11 cellular contexts compared by ENCODE assay signal in genomic region chr10:96614515-96614914, GRCh38. TPM values are rescaled to one million over a fixed set of nuclear protein-coding genes. Genes with fewer than 3 reads are reported as not detected.
DNase-seq lines count a peak whose midpoint lies in the region; TF ChIP-seq lines count a peak whose summit lies in the region.
"Had no signal": no experiment of that assay in that cellular context is flagged by ENCODE, and none has a peak within 500 bp of the region (broad histone marks: within the 10 kb centered on the region; RNA-seq: fewer than 3 reads in every experiment).

No MANE protein-coding gene starts in this region.

- no peaks in the 10 kb centered on the region for H3K36me3 Mint-ChIP-seq in mesothelial cell of epicardium

- no peak for TF ChIP-seq EP300 in sigmoid colon (IDR thresholded peaks at IDR 0.05)

- TF ChIP-seq POLR2A in prostate gland (IDR thresholded peaks at IDR 0.05) (no peak), sigmoid colon (IDR thresholded peaks at IDR 0.05) (no peak)

- no peak overlapping the region for H3K4me3 Mint-ChIP-seq in mesothelial cell of epicardium

- H3K27ac Mint-ChIP-seq in mesothelial cell of epicardium = no peak overlapping the region

- TF ChIP-seq CTCF in choroid plexus epithelial cell (conservative IDR thresholded peaks at IDR 0.05; ENCODE audit: low read depth, low read length) (no peak), mesothelial cell of epicardium (IDR thresholded peaks at IDR 0.05; ENCODE audit: unreplicated experiment) (no peak), prostate gland (IDR thresholded peaks at IDR 0.05) (no peak), sigmoid colon (IDR thresholded peaks at IDR 0.05) (no peak)

- H3K27me3 ChIP-seq in prostate gland (replicated peaks; ENCODE audit: insufficient read depth) (no peaks in the 10 kb centered on the region), sigmoid colon (no peaks in the 10 kb centered on the region)
- H3K27me3 ChIP-seq: BLaER1 had no signal

- H3K36me3 ChIP-seq in prostate gland = no peaks in the 10 kb centered on the region
- no peaks in the 10 kb centered on the region for H3K36me3 ChIP-seq in sigmoid colon

- H3K4me3 ChIP-seq in choroid plexus epithelial cell (ENCODE audit: low read depth, low read length) = no peak overlapping the region
- no peak overlapping the region for H3K4me3 ChIP-seq in prostate gland
- no peak overlapping the region for H3K4me3 ChIP-seq in sigmoid colon
- H3K4me3 ChIP-seq: BLaER1, SK-N-MC had no signal

- H3K27me3 Mint-ChIP-seq in mesothelial cell of epicardium (ENCODE audit: low read depth) = no peaks in the 10 kb centered on the region

- no peak overlapping the region for H3K27ac ChIP-seq in prostate gland
- H3K27ac ChIP-seq in sigmoid colon = no peak overlapping the region
- H3K27ac ChIP-seq: BLaER1, SK-N-MC had no signal

- DNase-seq in NCI-H146 (lab: John Stamatoyannopoulos, UW) = peak; percentile 47
- no peak for DNase-seq in NCI-H146 treated with DMSO at 0.1 percent for 48 hours (lab: John Stamatoyannopoulos, UW; ENCODE audit: unreplicated experiment)
- peak; percentile 67 for DNase-seq in NCI-H2171 treated with DMSO at 0.1 percent for 48 hours (lab: John Stamatoyannopoulos, UW)
- peak; percentile 68 for DNase-seq in choroid plexus epithelial cell (ENCODE audit: low read depth)
- peak; percentile 86 for DNase-seq in renal cortical epithelial cell (ENCODE audit: low read depth)
- no peak for DNase-seq in mesothelial cell of epicardium (ENCODE audit: low spot score in 2 of 2, unreplicated experiment in 2 of 2)
- no peak for DNase-seq in prostate gland (ENCODE audit: low spot score)
- DNase-seq in sigmoid colon = no peak
- DNase-seq: activated naive CD4-positive, alpha-beta T cell treated with Interleukin-2 at 50 U/mL for 16 hours had no signal

- whole genome bisulfite sequencing in prostate gland = 82% methylated on average over 2 of the region's 2 CpGs
- 85 to 88% methylated on average over 2 of the region's 2 CpGs for WGBS in sigmoid colon, 2 donors

- no peaks in the 10 kb centered on the region for H3K9me3 Mint-ChIP-seq in mesothelial cell of epicardium

- peaks cover 13% of the 10 kb centered on the region for H3K4me1 ChIP-seq in prostate gland (replicated peaks)
- H3K4me1 ChIP-seq in sigmoid colon = peaks cover 0 to 18% (median 11%) of the 10 kb centered on the region in 4 donors

- intact Hi-C loops in prostate gland (cut with DNase I) (no loop called here), sigmoid colon (cut with DNase I) (no loop called here)

- H3K9me3 ChIP-seq in prostate gland (no peaks in the 10 kb centered on the region), sigmoid colon (no peaks in the 10 kb centered on the region)
- H3K9me3 ChIP-seq: BLaER1 had no signal

- H3K4me1 Mint-ChIP-seq in mesothelial cell of epicardium = peaks cover 16% of the 10 kb centered on the region

RNA-seq across cellular contexts. Expression of gene TM9SF3, which starts 27.7 kb away (rescaled TPM):
- total RNA-seq in renal cortical epithelial cell (164 and 169 TPM in 2 replicates), mesothelial cell of epicardium (144 to 147 TPM (median 144 TPM) in 3 replicates), prostate gland (100 to 1,000 TPM in 1 of 2 donors, 10 to 100 TPM in 1; 74.1 to 165 TPM), sigmoid colon (100 to 1,000 TPM; 104 to 115 (median 108) TPM)
- 10 to 100 TPM; 18.5 to 64.8 (median 25.2) TPM for polyA plus RNA-seq in sigmoid colon

Comparison
In these comparisons a context has a peak if more than half of its experiments do, and no peak if none do; other contexts are left out.
1. DNase-seq: peak in NCI-H146 (single experiment), NCI-H2171 treated with DMSO at 0.1 percent for 48 hours (single experiment), choroid plexus epithelial cell (single experiment) and renal cortical epithelial cell (single experiment); none in NCI-H146 treated with DMSO at 0.1 percent for 48 hours (single experiment), mesothelial cell of epicardium (0 of 2), prostate gland (single experiment) and sigmoid colon (single experiment).